ENCODE assay signal across 2 cellular contexts in genomic region chr4:56440983-56441382, GRCh38.
TF ChIP-seq lines count a peak whose summit lies in the region.

No MANE protein-coding gene starts in this region.

TF ChIP-seq in GM23338, 12 proteins besides CTCF, POLR2A, EP300 and RAD21:
- TF ChIP-seq ZNF331 (CRISPR knock-in tag; IDR thresholded peaks at IDR 0.05; ENCODE audit: low read depth) (no peak), JUNB (IDR thresholded peaks at IDR 0.05; ENCODE audit: unreplicated experiment) (no peak), CREB1 (CRISPR knock-in tag; IDR thresholded peaks at IDR 0.05; ENCODE audit: low read depth) (no peak)

TF ChIP-seq in GM12878, 131 proteins besides CTCF, POLR2A, EP300 and RAD21:
- TF ChIP-seq, protein P1, sequence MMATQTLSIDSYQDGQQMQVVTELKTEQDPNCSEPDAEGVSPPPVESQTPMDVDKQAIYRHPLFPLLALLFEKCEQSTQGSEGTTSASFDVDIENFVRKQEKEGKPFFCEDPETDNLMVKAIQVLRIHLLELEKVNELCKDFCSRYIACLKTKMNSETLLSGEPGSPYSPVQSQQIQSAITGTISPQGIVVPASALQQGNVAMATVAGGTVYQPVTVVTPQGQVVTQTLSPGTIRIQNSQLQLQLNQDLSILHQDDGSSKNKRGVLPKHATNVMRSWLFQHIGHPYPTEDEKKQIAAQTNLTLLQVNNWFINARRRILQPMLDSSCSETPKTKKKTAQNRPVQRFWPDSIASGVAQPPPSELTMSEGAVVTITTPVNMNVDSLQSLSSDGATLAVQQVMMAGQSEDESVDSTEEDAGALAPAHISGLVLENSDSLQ (IDR thresholded peaks at IDR 0.05), result no peak
- TF ChIP-seq PML (IDR thresholded peaks at IDR 0.05; ENCODE audit: low read length), result no peak
- no peak for TF ChIP-seq TCF3 (IDR thresholded peaks at IDR 0.05; ENCODE audit: borderline replicate concordance, insufficient read depth, low read depth, low read length)
